Comparison of ENCODE assay signal across 12 cellular contexts in genomic region chrY:13738618-13739017, GRCh38. TPM values are rescaled to one million over a fixed set of nuclear protein-coding genes. Genes with fewer than 3 reads are reported as not detected.
DNase-seq lines count a peak whose midpoint lies in the region; ATAC-seq, FAIRE-seq and TF ChIP-seq lines count a peak whose summit lies in the region.
"Had no signal": no experiment of that assay in that cellular context is flagged by ENCODE, and none has a peak within 500 bp of the region (broad histone marks: within the 10 kb centered on the region; RNA-seq: fewer than 3 reads in every experiment).

No MANE protein-coding gene starts in this region.

- no peaks in the 10 kb centered on the region for H3K4me1 Mint-ChIP-seq in activated CD4-positive, alpha-beta memory T cell treated with anti-CD3 and anti-CD28 coated beads for 36 hours (ENCODE audit: low read depth)
- no peaks in the 10 kb centered on the region for H3K4me1 Mint-ChIP-seq in activated T-cell treated with anti-CD3 and anti-CD28 coated beads, Interleukin-2, amount 50 U/mL, for 4 hours (ENCODE audit: low read depth)
- H3K4me1 Mint-ChIP-seq: nephron progenitor cell had no signal

- no peak overlapping the region for H3K9ac ChIP-seq in colonic mucosa (ENCODE audit: low read depth in 2 of 2, low read length in 2 of 2)
- H3K9ac ChIP-seq: KMS-11 had no signal

- peaks cover 4% of the 10 kb centered on the region for H3K9me3 Mint-ChIP-seq in activated CD4-positive, alpha-beta memory T cell treated with anti-CD3 and anti-CD28 coated beads for 36 hours
- H3K9me3 Mint-ChIP-seq in activated T-cell treated with anti-CD3 and anti-CD28 coated beads, Interleukin-2, amount 50 U/mL, for 4 hours = no peaks in the 10 kb centered on the region
- H3K9me3 Mint-ChIP-seq: nephron progenitor cell had no signal

- POLR2A ChIA-PET in BJ (lab: Charles Lee) = no interaction called here
- POLR2A ChIA-PET in activated CD4-positive, alpha-beta memory T cell treated with anti-CD3 and anti-CD28 coated beads for 36 hours (lab: Charles Lee) = no interaction called here

- FAIRE-seq in GM19239 (lab: Jason Lieb, UNC) (peak; percentile 8), frontal cortex (lab: Jason Lieb, UNC) (no peak)

- H3K4me1 ChIP-seq in colonic mucosa = no peaks in the 10 kb centered on the region

- H3K36me3 ChIP-seq in BJ (ENCODE audit: control insufficient read depth, insufficient read depth, low read length) (no peaks in the 10 kb centered on the region), colonic mucosa (no peaks in the 10 kb centered on the region)

- no peak for DNase-seq in BJ (ENCODE audit: low read depth)
- DNase-seq in GM19239 (ENCODE audit: insufficient read length, low spot score) = no peak
- DNase-seq in activated CD4-positive, alpha-beta memory T cell treated with anti-CD3 and anti-CD28 coated beads for 36 hours = peak; percentile 56
- DNase-seq in left lobe of liver (ENCODE audit: low spot score) = no peak
- no peak for DNase-seq in activated T-cell treated with anti-CD3 and anti-CD28 coated beads, Interleukin-2, amount 50 U/mL, for 4 hours
- DNase-seq in ecto neural progenitor cell (ENCODE audit: low spot score) = no peak
- no peak for DNase-seq in colonic mucosa
- no peak for DNase-seq in frontal cortex (ENCODE audit: low spot score in 2 of 2)
- DNase-seq: nephron progenitor cell, PC-3 had no signal

- CTCF ChIA-PET in BJ (lab: Yijun Ruan, JAX) = no interaction called here
- CTCF ChIA-PET in activated CD4-positive, alpha-beta memory T cell treated with anti-CD3 and anti-CD28 coated beads for 36 hours (lab: Charles Lee) = interaction anchor here (0.7 to 1.2 kb wide), 3 partner anchors 11 to 774 kb away, joined by 3 to 10 read pairs (median 4); no protein-coding TSS in a partner anchor

- no peaks in the 10 kb centered on the region for H3K36me3 Mint-ChIP-seq in activated CD4-positive, alpha-beta memory T cell treated with anti-CD3 and anti-CD28 coated beads for 36 hours
- no peaks in the 10 kb centered on the region for H3K36me3 Mint-ChIP-seq in activated T-cell treated with anti-CD3 and anti-CD28 coated beads, Interleukin-2, amount 50 U/mL, for 4 hours (ENCODE audit: insufficient read depth)

- intact Hi-C loops in activated CD4-positive, alpha-beta memory T cell treated with anti-CD3 and anti-CD28 coated beads for 36 hours (cut with micrococcal nuclease) = loop anchor here (2.0 kb wide), 1 partner anchor 114 kb away; no protein-coding TSS in a partner anchor
- intact Hi-C loops in colonic mucosa (cut with DNase I) = no loop called here

- no peak overlapping the region for H3K27ac ChIP-seq in colonic mucosa
- H3K27ac ChIP-seq: KMS-11 had no signal

- TF ChIP-seq CTCF in BJ (IDR thresholded peaks at IDR 0.05; ENCODE audit: insufficient read depth, low read depth, low read length) (peak; percentile 37), colonic mucosa (IDR thresholded peaks at IDR 0.05) (no peak)

- no peaks in the 10 kb centered on the region for H3K9me3 ChIP-seq in colonic mucosa

- no peak overlapping the region for H3K4me3 Mint-ChIP-seq in activated CD4-positive, alpha-beta memory T cell treated with anti-CD3 and anti-CD28 coated beads for 36 hours
- H3K4me3 Mint-ChIP-seq in activated T-cell treated with anti-CD3 and anti-CD28 coated beads, Interleukin-2, amount 50 U/mL, for 4 hours = no peak overlapping the region
- H3K4me3 Mint-ChIP-seq: nephron progenitor cell had no signal

- no peaks in the 10 kb centered on the region for H3K27me3 Mint-ChIP-seq in activated CD4-positive, alpha-beta memory T cell treated with anti-CD3 and anti-CD28 coated beads for 36 hours
- H3K27me3 Mint-ChIP-seq in activated T-cell treated with anti-CD3 and anti-CD28 coated beads, Interleukin-2, amount 50 U/mL, for 4 hours (ENCODE audit: low read depth) = no peaks in the 10 kb centered on the region

- no peak overlapping the region for H3K4me3 ChIP-seq in BJ (ENCODE audit: low read depth, low read length)
- no peak overlapping the region for H3K4me3 ChIP-seq in colonic mucosa

- H3K27ac Mint-ChIP-seq in activated CD4-positive, alpha-beta memory T cell treated with anti-CD3 and anti-CD28 coated beads for 36 hours = no peak overlapping the region
- H3K27ac Mint-ChIP-seq: nephron progenitor cell had no signal

- H3K27me3 ChIP-seq in BJ (ENCODE audit: control insufficient read depth, insufficient read depth, low read length) = no peaks in the 10 kb centered on the region
- H3K27me3 ChIP-seq in colonic mucosa = no peaks in the 10 kb centered on the region

- peak; percentile 68 for ATAC-seq in left lobe of liver
- ATAC-seq in activated T-cell treated with anti-CD3 and anti-CD28 coated beads, Interleukin-2, amount 50 U/mL, for 4 hours = no peak
- ATAC-seq: PC-3 had no signal

RNA-seq across cellular contexts. Expression of gene TMSB4Y, which starts 34.9 kb away (rescaled TPM):
- 0.21 and 0.60 TPM in 2 replicates for polyA plus RNA-seq in BJ (2011; rRNA removed)
- polyA minus RNA-seq in BJ (2011; rRNA and poly(A)+ RNA removed) = 0.24 and 0.31 TPM in 2 replicates
- total RNA-seq in activated CD4-positive, alpha-beta memory T cell treated with anti-CD3 and anti-CD28 coated beads for 36 hours = under 1 TPM; 0.65 to 0.67 TPM
- total RNA-seq in left lobe of liver (0.48 TPM), colonic mucosa (not detected), frontal cortex (16.7 TPM)
- total RNA-seq in activated T-cell treated with anti-CD3 and anti-CD28 coated beads, Interleukin-2, amount 50 U/mL, for 4 hours = 1 to 10 TPM in 2 of 3 donors, not detected in 1; 1.0 to 1.3 TPM
- total RNA-seq: PC-3, urinary bladder had no signal
